In the genomic region with DNA sequence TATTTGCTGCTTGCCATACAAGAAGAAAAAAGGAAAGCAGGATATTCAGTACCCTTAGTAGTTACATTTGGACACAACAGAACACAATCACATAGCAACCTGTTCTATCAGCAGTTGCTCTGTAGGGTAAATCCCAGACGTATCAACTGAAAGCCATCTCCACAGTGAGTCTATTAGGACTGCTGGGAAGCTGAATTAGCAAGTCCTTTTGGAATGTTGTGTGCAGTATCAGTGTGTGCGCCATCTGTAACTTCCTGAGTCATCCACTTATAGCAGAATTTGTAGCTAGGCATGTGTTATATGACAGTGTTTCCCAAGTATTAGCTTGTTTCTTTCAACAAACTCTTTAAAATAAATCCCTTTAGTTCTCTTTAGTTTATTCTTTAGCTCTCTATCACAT, we compare ENCODE assay signal across 17 cellular contexts. TPM values are rescaled to one million over a fixed set of nuclear protein-coding genes. Genes with fewer than 3 reads are reported as not detected.
DNase-seq lines count a peak whose midpoint lies in the region; ATAC-seq, FAIRE-seq and TF ChIP-seq lines count a peak whose summit lies in the region.
"Had no signal": no experiment of that assay in that cellular context is flagged by ENCODE, and none has a peak within 500 bp of the region (broad histone marks: within the 10 kb centered on the region; RNA-seq: fewer than 3 reads in every experiment).

No MANE protein-coding gene starts in this region.

- H3K36me3 Mint-ChIP-seq in nephron progenitor cell (ENCODE audit: low read depth) = no peaks in the 10 kb centered on the region

- no peak overlapping the region for H3K4me3 ChIP-seq in A549
- H3K4me3 ChIP-seq in SJCRH30 = no peak overlapping the region
- H3K4me3 ChIP-seq in foreskin fibroblast (ENCODE audit: low read depth in 1 of 2, low read length in 2 of 2) = peak overlapping the region in 1 of 2 donors; percentile 6
- H3K4me3 ChIP-seq: GM12878 had no signal

- H3K9me3 ChIP-seq in A549 = no peaks in the 10 kb centered on the region
- H3K9me3 ChIP-seq in SJCRH30 (replicated peaks) = no peaks in the 10 kb centered on the region

- ATAC-seq in A549 (peak; percentile 76 to 92), GM18873 (IDR thresholded peaks at IDR 0.05; ENCODE audit: low FRiP score, unreplicated experiment) (no peak), HG03025 (IDR thresholded peaks at IDR 0.05; ENCODE audit: low FRiP score, unreplicated experiment) (no peak)
- ATAC-seq: activated T-cell treated with anti-CD3 and anti-CD28 coated beads, Interleukin-2, amount 50 U/mL, for 4 hours; GM12878; stimulated activated naive B cell treated with anti-CD40 and anti-IgM and Interleukin-4, amounts not matched to agents 10 μg/mL and 1 μg/mL and 100 μg/mL, for 72 hours had no signal

- H3K4me1 ChIP-seq in A549 (peaks cover 6% of the 10 kb centered on the region; the same call in 1 of the 3 replicates), SJCRH30 (no peaks in the 10 kb centered on the region)

- no peak for TF ChIP-seq EP300 in A549 (IDR thresholded peaks at IDR 0.05)

- H3K4me2 ChIP-seq in A549 = peak overlapping the region; percentile 37

- no peaks in the 10 kb centered on the region for H3K27me3 ChIP-seq in SJCRH30

- FAIRE-seq in A549 (lab: Jason Lieb, UNC) = no peak
- FAIRE-seq in GM12891 (lab: Jason Lieb, UNC) = peak; percentile 5
- FAIRE-seq: GM12878 had no signal

- no peak overlapping the region for H3K27ac Mint-ChIP-seq in nephron progenitor cell
- H3K27ac Mint-ChIP-seq: naive B cell; stimulated activated naive B cell treated with anti-CD40 and anti-IgM and Interleukin-4, amounts not matched to agents 10 μg/mL and 1 μg/mL and 100 μg/mL, for 72 hours had no signal

- H3K4me1 Mint-ChIP-seq in nephron progenitor cell = no peaks in the 10 kb centered on the region
- H3K4me1 Mint-ChIP-seq: naive B cell; stimulated activated naive B cell treated with anti-CD40 and anti-IgM and Interleukin-4, amounts not matched to agents 10 μg/mL and 1 μg/mL and 100 μg/mL, for 72 hours had no signal

- TF ChIP-seq CTCF in A549 (IDR thresholded peaks at IDR 0.05) (no peak), foreskin fibroblast (IDR thresholded peaks at IDR 0.05; ENCODE audit: low read depth, low read length) (no peak), nephron progenitor cell (IDR thresholded peaks at IDR 0.05) (no peak)

- TF ChIP-seq POLR2A in A549 (IDR thresholded peaks at IDR 0.05; ENCODE audit: low read length) = no peak
- no peak for TF ChIP-seq POLR2A in GM12891 (IDR thresholded peaks at IDR 0.05; ENCODE audit: low read depth, low read length)

- H3K27ac ChIP-seq in A549 = peak overlapping the region in 1 of 2 experiments; percentile 13; a peak in 1 of 6 replicates
- H3K27ac ChIP-seq in SJCRH30 = no peak overlapping the region
- H3K27ac ChIP-seq in caudate nucleus (ENCODE audit: low read depth, low read length) = no peak overlapping the region

- CTCF ChIA-PET in A549 (lab: Yijun Ruan, JAX) = no interaction called here

- H3K36me3 ChIP-seq in SJCRH30 = no peaks in the 10 kb centered on the region

- POLR2A ChIA-PET in A549 (lab: Yijun Ruan, JAX) = no interaction called here

- no peak overlapping the region for H3K4me3 Mint-ChIP-seq in nephron progenitor cell
- H3K4me3 Mint-ChIP-seq: activated T-cell treated with anti-CD3 and anti-CD28 coated beads, Interleukin-2, amount 50 U/mL, for 4 hours; naive B cell; stimulated activated naive B cell treated with anti-CD40 and anti-IgM and Interleukin-4, amounts not matched to agents 10 μg/mL and 1 μg/mL and 100 μg/mL, for 72 hours had no signal

- TF ChIP-seq RAD21 in A549 (conservative IDR thresholded peaks at IDR 0.05 in 1 of 2, IDR thresholded peaks at IDR 0.05 in 1 of 2) = no peak

- no peaks in the 10 kb centered on the region for H3K9me3 Mint-ChIP-seq in nephron progenitor cell
- H3K9me3 Mint-ChIP-seq: activated T-cell treated with anti-CD3 and anti-CD28 coated beads, Interleukin-2, amount 50 U/mL, for 4 hours had no signal

- peaks cover 9% of the 10 kb centered on the region for H3K27me3 Mint-ChIP-seq in nephron progenitor cell (ENCODE audit: low read depth, poor library complexity)
- H3K27me3 Mint-ChIP-seq: naive B cell; stimulated activated naive B cell treated with anti-CD40 and anti-IgM and Interleukin-4, amounts not matched to agents 10 μg/mL and 1 μg/mL and 100 μg/mL, for 72 hours had no signal

- WGBS in A549 (ENCODE audit: missing lambda C conversion rate) = 18% methylated on average over 2 of the region's 2 CpGs

- DNase-seq in A549 (ENCODE audit: low read depth in 1 of 2, low spot score in 1 of 2) = peak in 1 of 2 experiments; percentile 77
- no peak for DNase-seq in GM12891 (ENCODE audit: insufficient read length, low spot score)
- DNase-seq in SJCRH30 = peak; percentile 13 to 39
- peak; percentile 80 to 90 for DNase-seq in foreskin fibroblast
- no peak for DNase-seq in nephron progenitor cell
- no peak for DNase-seq in caudate nucleus (lab: John Stamatoyannopoulos, UW)
- DNase-seq: activated T-cell treated with anti-CD3 and anti-CD28 coated beads, Interleukin-2, amount 50 U/mL, for 4 hours; C1 segment of cervical spinal cord; head of caudate nucleus; MM.1S; naive B cell; NK-92 treated with Interleukin-12 subunit alpha and Interleukin-12 subunit beta, amount 100 ng/mL, for 24 hours; stimulated activated CD4-positive, alpha-beta T cell treated with anti-CD3 and anti-CD28 coated beads, Interleukin-15, amount 100 ng/mL, for 24 hours; stimulated activated naive B cell treated with anti-CD40 and anti-IgM and Interleukin-4, amounts not matched to agents 10 μg/mL and 1 μg/mL and 100 μg/mL, for 72 hours had no signal

TF ChIP-seq in A549, 52 proteins besides CTCF, POLR2A, EP300 and RAD21:
- TF ChIP-seq FOSL2 (IDR thresholded peaks at IDR 0.05) (no peak), FOSL2 (CRISPR knock-in tag; IDR thresholded peaks at IDR 0.05) (peak; percentile 44; the same call in 1 of the 2 replicates), HOXB5 (CRISPR knock-in tag; IDR thresholded peaks at IDR 0.05) (no peak), MAFK (IDR thresholded peaks at IDR 0.05; ENCODE audit: partially characterized antibody) (peak; percentile 47), RFX5 (IDR thresholded peaks at IDR 0.05) (no peak), PHF8 (IDR thresholded peaks at IDR 0.05; ENCODE audit: borderline replicate concordance, low read depth) (no peak)

TF ChIP-seq in GM12891, 5 proteins besides CTCF, POLR2A, EP300 and RAD21:
- TF ChIP-seq PAX5 (IDR thresholded peaks at IDR 0.05; ENCODE audit: insufficient read depth, low read length, severe bottlenecking) (no peak), SPI1 (IDR thresholded peaks at IDR 0.05; ENCODE audit: low read depth, low read length) (no peak), TAF1 (IDR thresholded peaks at IDR 0.05; ENCODE audit: low read depth, low read length) (no peak), POLR2AphosphoS5 (IDR thresholded peaks at IDR 0.05; ENCODE audit: low read depth, low read length) (no peak), POU2F2 (IDR thresholded peaks at IDR 0.05; ENCODE audit: low read depth, low read length) (no peak)
TF ChIP-seq in GM12891: peak in this region for 0.

RNA-seq across cellular contexts. Expression of a gene that starts 21.3 kb away (rescaled TPM):
- polyA plus RNA-seq in A549 (2011; rRNA removed) (1.4 and 1.6 TPM in 2 replicates), A549 (2017; fragmentation: RNase III; extraction: RNeasy Plus Mini Kit Qiagen cat#74134 plus additional on column Dnase treatment) (0.62 to 0.75 TPM (median 0.63 TPM) in 3 replicates)
- polyA plus RNA-seq in A549 (2012; cell fraction: cytosol; rRNA removed) = 0.29 and 0.70 TPM in 2 replicates
- polyA plus RNA-seq in A549 (2012; cell fraction: nucleus; rRNA removed) = 0.47 and 0.69 TPM in 2 replicates
- 2.8 and 3.0 TPM in 2 replicates for polyA minus RNA-seq in A549 (2011; rRNA and poly(A)+ RNA removed)
- 0.36 TPM for polyA plus RNA-seq in GM12891 (2012; ENCODE audit: low read depth, missing spikeins)
- total RNA-seq in SJCRH30 (2014; rRNA removed; shearing (Covaris generic)) = 0.40 and 0.51 TPM in 2 replicates

RNA-seq across cellular contexts. Expression of a gene that starts 28.0 kb away (rescaled TPM):
- polyA plus RNA-seq in A549 (2011; rRNA removed) (32.1 and 51.8 TPM in 2 replicates), A549 (2017; fragmentation: RNase III; extraction: RNeasy Plus Mini Kit Qiagen cat#74134 plus additional on column Dnase treatment) (30.2 to 32.7 TPM (median 32.5 TPM) in 3 replicates)
- polyA plus RNA-seq in A549 (2012; cell fraction: cytosol; rRNA removed) = 44.8 and 57.0 TPM in 2 replicates
- polyA plus RNA-seq in A549 (2012; cell fraction: nucleus; rRNA removed) = 27.0 and 65.1 TPM in 2 replicates
- 11.3 and 12.9 TPM in 2 replicates for polyA minus RNA-seq in A549 (2011; rRNA and poly(A)+ RNA removed)
- polyA plus RNA-seq in GM12891 (2012; ENCODE audit: low read depth, missing spikeins) = 49.1 TPM
- total RNA-seq in SJCRH30 (2014; rRNA removed; shearing (Covaris generic)) = 27.9 and 29.2 TPM in 2 replicates

RNA-seq across cellular contexts. Expression of a gene that starts 28.6 kb away (rescaled TPM):
- polyA plus RNA-seq in A549 (2011; rRNA removed) = 0.90 and 0.91 TPM in 2 replicates
- 0.11 and 0.25 TPM in 2 replicates for polyA plus RNA-seq in A549 (2012; cell fraction: cytosol; rRNA removed)
- polyA plus RNA-seq in A549 (2012; cell fraction: nucleus; rRNA removed) = 0.08 and 0.17 TPM in 2 replicates
- 0.37 to 0.57 TPM (median 0.47 TPM) in 3 replicates for polyA plus RNA-seq in A549 (2017; fragmentation: RNase III; extraction: RNeasy Plus Mini Kit Qiagen cat#74134 plus additional on column Dnase treatment)
- 0.88 and 1.5 TPM in 2 replicates for polyA minus RNA-seq in A549 (2011; rRNA and poly(A)+ RNA removed)
- polyA plus RNA-seq in GM12891 (2012; ENCODE audit: low read depth, missing spikeins) = 0.63 TPM
- total RNA-seq in SJCRH30 (2014; rRNA removed; shearing (Covaris generic)) = 0.32 TPM in 1 of 2 replicates, not detected in the other

Comparison
In these comparisons a context has a peak if more than half of its experiments do, and no peak if none do; other contexts are left out.
1. ATAC-seq: peak in A549 (2 of 2); none in GM18873 (single experiment) and HG03025 (single experiment).
2. DNase-seq: peak in SJCRH30 (2 of 2) and foreskin fibroblast (2 of 2); none in GM12891 (single experiment), nephron progenitor cell (single experiment) and caudate nucleus (0 of 61).